ENCODE assay signal across 25 cellular contexts in genomic region chr17:21164226-21165019, GRCh38. TPM values are rescaled to one million over a fixed set of nuclear protein-coding genes. Genes with fewer than 3 reads are reported as not detected.
A peak's percentile ranks its signal among the peaks of the same experiment; 100 is the strongest.
DNase-seq lines count a peak whose midpoint lies in the region; ATAC-seq and TF ChIP-seq lines count a peak whose summit lies in the region.
"Had no signal": no experiment of that assay in that cellular context is flagged by ENCODE, and none has a peak within 500 bp of the region (broad histone marks: within the 10 kb centered on the region; RNA-seq: fewer than 3 reads in every experiment).

No MANE protein-coding gene starts in this region.

- peak; percentile 10 for TF ChIP-seq CTCF in GM10248 (IDR thresholded peaks at IDR 0.05; ENCODE audit: control extremely low read depth, extremely low read depth, low read depth, missing control alignments)
- no peak for TF ChIP-seq CTCF in coronary artery (IDR thresholded peaks at IDR 0.05)
- TF ChIP-seq CTCF in psoas muscle (IDR thresholded peaks at IDR 0.05): peak; percentile 25

- peaks cover 75% of the 10 kb centered on the region for H3K4me1 ChIP-seq in psoas muscle
- H3K4me1 ChIP-seq in CD4-positive, alpha-beta memory T cell (ENCODE audit: insufficient read depth, low read length): no peaks in the 10 kb centered on the region

- no peaks in the 10 kb centered on the region for H3K27me3 Mint-ChIP-seq in CD4-positive, alpha-beta memory T cell

- H3K27ac ChIP-seq in coronary artery: peak overlapping the region; percentile 87 to 94
- peak overlapping the region; percentile 96 for H3K27ac ChIP-seq in psoas muscle
- H3K27ac ChIP-seq in CD4-positive, alpha-beta memory T cell (ENCODE audit: low read depth, low read length): no peak overlapping the region
- H3K27ac ChIP-seq: C4-2B, esophagus squamous epithelium, SK-N-MC, vagina had no signal

- H3K4me1 Mint-ChIP-seq in CD4-positive, alpha-beta memory T cell: peaks cover 0 to 12% (median 0%) of the 10 kb centered on the region in 4 donors

- H3K4me3 Mint-ChIP-seq in CD4-positive, alpha-beta memory T cell: no peak overlapping the region
- H3K4me3 Mint-ChIP-seq: activated T-cell treated with anti-CD3 and anti-CD28 coated beads, Interleukin-2, amount 50 U/mL, for 4 hours; stimulated activated effector memory CD8-positive, alpha-beta T cell treated with anti-CD3 and anti-CD28 coated beads, Interleukin-12 subunit alpha, Interleukin-12 subunit beta, amount 100 ng/mL, for 72 hours; T-helper 1 cell treated with Interleukin-12 subunit alpha and Interleukin-12 subunit beta and Interleukin-4 antibody, amounts not matched to agents 30 μg/mL and 1 μg/mL, for 36 hours had no signal

- ATAC-seq in psoas muscle (peak in 1 of 4 donors; percentile 25), left lobe of liver (no peak), GM18517 (IDR thresholded peaks at IDR 0.05; ENCODE audit: unreplicated experiment) (no peak), HG03521 (IDR thresholded peaks at IDR 0.05; ENCODE audit: unreplicated experiment) (no peak)
- ATAC-seq: activated T-cell treated with anti-CD3 and anti-CD28 coated beads, Interleukin-2, amount 50 U/mL, for 4 hours; stimulated activated effector memory CD8-positive, alpha-beta T cell treated with anti-CD3 and anti-CD28 coated beads, Interleukin-12 subunit alpha, Interleukin-12 subunit beta, amount 100 ng/mL, for 72 hours had no signal

- CTCF ChIA-PET in GM10248 (lab: Yijun Ruan, JAX): interaction anchor here (0.8 to 1.3 kb wide), 2 partner anchors 9 to 45 kb away, joined by 3 to 5 read pairs; no protein-coding TSS in a partner anchor
- CTCF ChIA-PET in CD4-positive, alpha-beta memory T cell (lab: Charles Lee; ENCODE audit: partially characterized antibody): interaction anchor here (0.8 kb wide), 2 partner anchors 45 to 61 kb away, joined by 3 read pairs; no protein-coding TSS in a partner anchor

- intact Hi-C loops in psoas muscle (cut with DNase I): loop anchor here (5.0 to 10.0 kb wide), 2 partner anchors 37 to 120 kb away; partner anchors contain the start of genes MAP2K3 (in 2 of the 2) and DHRS7B (in 1 of the 2)
- intact Hi-C loops in CD4-positive, alpha-beta memory T cell (cut with micrococcal nuclease): no loop called here

- no peaks in the 10 kb centered on the region for H3K36me3 ChIP-seq in psoas muscle (ENCODE audit: insufficient read depth in 1 of 2, low read depth in 1 of 2)
- no peaks in the 10 kb centered on the region for H3K36me3 ChIP-seq in CD4-positive, alpha-beta memory T cell (ENCODE audit: insufficient read depth, low read length)
- H3K36me3 ChIP-seq: esophagus squamous epithelium, vagina had no signal

- no peak overlapping the region for H3K4me3 ChIP-seq in coronary artery
- H3K4me3 ChIP-seq in psoas muscle: no peak overlapping the region
- no peak overlapping the region for H3K4me3 ChIP-seq in CD4-positive, alpha-beta memory T cell (ENCODE audit: low read length in 2 of 2)
- H3K4me3 ChIP-seq: esophagus squamous epithelium, SK-N-MC, spleen, vagina had no signal

- WGBS in psoas muscle, 3 donors: 67 to 76% (median 68%) methylated on average over 10 of the region's 10 CpGs

- peak overlapping the region in 1 of 7 donors; percentile 35 for H3K27ac Mint-ChIP-seq in CD4-positive, alpha-beta memory T cell
- H3K27ac Mint-ChIP-seq: stimulated activated effector memory CD8-positive, alpha-beta T cell treated with anti-CD3 and anti-CD28 coated beads, Interleukin-12 subunit alpha, Interleukin-12 subunit beta, amount 100 ng/mL, for 72 hours; T-helper 1 cell treated with Interleukin-12 subunit alpha and Interleukin-12 subunit beta and Interleukin-4 antibody, amounts not matched to agents 30 μg/mL and 1 μg/mL, for 36 hours had no signal

- no peaks in the 10 kb centered on the region for H3K9me3 ChIP-seq in psoas muscle
- no peaks in the 10 kb centered on the region for H3K9me3 ChIP-seq in CD4-positive, alpha-beta memory T cell (ENCODE audit: control insufficient read depth in 1 of 2, low read length in 2 of 2)
- H3K9me3 ChIP-seq: esophagus squamous epithelium, spleen, vagina had no signal

- no peaks in the 10 kb centered on the region for H3K36me3 Mint-ChIP-seq in CD4-positive, alpha-beta memory T cell
- H3K36me3 Mint-ChIP-seq: stimulated activated effector memory CD8-positive, alpha-beta T cell treated with anti-CD3 and anti-CD28 coated beads, Interleukin-12 subunit alpha, Interleukin-12 subunit beta, amount 100 ng/mL, for 72 hours had no signal

- POLR2A ChIA-PET in GM10248 (lab: Yijun Ruan, JAX): no interaction called here
- POLR2A ChIA-PET in CD4-positive, alpha-beta memory T cell (lab: Charles Lee; ENCODE audit: partially characterized antibody): no interaction called here

- no peaks in the 10 kb centered on the region for H3K27me3 ChIP-seq in psoas muscle (ENCODE audit: insufficient read depth in 3 of 3, low read length in 2 of 3)
- H3K27me3 ChIP-seq in CD4-positive, alpha-beta memory T cell (ENCODE audit: insufficient read depth, low read length): no peaks in the 10 kb centered on the region
- H3K27me3 ChIP-seq: esophagus squamous epithelium, spleen, vagina had no signal

- H3K9me3 Mint-ChIP-seq in CD4-positive, alpha-beta memory T cell: no peaks in the 10 kb centered on the region
- H3K9me3 Mint-ChIP-seq: activated T-cell treated with anti-CD3 and anti-CD28 coated beads, Interleukin-2, amount 50 U/mL, for 4 hours; stimulated activated effector memory CD8-positive, alpha-beta T cell treated with anti-CD3 and anti-CD28 coated beads, Interleukin-12 subunit alpha, Interleukin-12 subunit beta, amount 100 ng/mL, for 72 hours; T-helper 1 cell treated with Interleukin-12 subunit alpha and Interleukin-12 subunit beta and Interleukin-4 antibody, amounts not matched to agents 30 μg/mL and 1 μg/mL, for 36 hours had no signal

- DNase-seq in GM10248 (ENCODE audit: extremely low spot score): no peak
- peak; percentile 37 for DNase-seq in NCI-H82 (lab: John Stamatoyannopoulos, UW)
- no peak for DNase-seq in coronary artery (ENCODE audit: low spot score)
- DNase-seq in psoas muscle: no peak
- DNase-seq in left lobe of liver (ENCODE audit: low spot score): no peak
- DNase-seq in CD4-positive, alpha-beta memory T cell: no peak
- DNase-seq: activated CD4-positive, alpha-beta T cell treated with anti-CD3 and anti-CD28 coated beads for 48 hours; activated naive CD4-positive, alpha-beta T cell treated with Interleukin-2 at 50 U/mL for 16 hours; activated T-cell treated with anti-CD3 and anti-CD28 coated beads, Interleukin-2, amount 50 U/mL, for 4 hours; amniotic stem cell; EL; esophagus squamous epithelium; glutamatergic neuron; NCI-H1436 treated with DMSO at 0.1 percent for 48 hours; NCI-H2107; retina; spleen; stimulated activated CD4-positive, alpha-beta T cell treated with anti-CD3 and anti-CD28 coated beads, Interleukin-2, amount 100 ng/mL, for 48 hours had no signal

RNA-seq across cellular contexts. Expression of gene DHRS7B, which starts 37.7 kb away (rescaled TPM):
- total RNA-seq in psoas muscle (10 to 100 TPM; 15.7 to 50.1 (median 37.7) TPM), left lobe of liver (11.0 TPM)
- polyA plus RNA-seq in psoas muscle: 10 to 100 TPM; 23.6 to 31.9 (median 26.7) TPM
- total RNA-seq in CD4-positive, alpha-beta memory T cell: 1 to 10 TPM; 8.2 to 9.5 TPM
- polyA plus RNA-seq in CD4-positive, alpha-beta memory T cell: 10 to 100 TPM; 10.0 to 10.5 TPM

RNA-seq across cellular contexts. Expression of gene TMEM11, which starts 49.5 kb away (rescaled TPM):
- total RNA-seq in psoas muscle (10 to 100 TPM; 52.9 to 78.4 (median 58.6) TPM), left lobe of liver (9.3 TPM)
- 100 to 1,000 TPM in 2 of 3 donors, 10 to 100 TPM in 1; 89.6 to 159 (median 109) TPM for polyA plus RNA-seq in psoas muscle
- 10 to 100 TPM; 18.6 to 21.7 TPM for total RNA-seq in CD4-positive, alpha-beta memory T cell
- 10 to 100 TPM; 35.6 to 38.6 TPM for polyA plus RNA-seq in CD4-positive, alpha-beta memory T cell
